Comparison of ENCODE assay signal across 28 cellular contexts in genomic region chr12:9095322-9095721, GRCh38.
"Had no signal": no experiment of that assay in that cellular context is flagged by ENCODE, and none has a peak within 500 bp of the region (broad histone marks: within the 10 kb centered on the region; RNA-seq: fewer than 3 reads in every experiment).

No MANE protein-coding gene starts in this region.

- FAIRE-seq: pancreas had no signal

- H3K36me3 ChIP-seq: neutrophil, pancreas, prostate gland had no signal

- H3K27me3 ChIP-seq: neutrophil, pancreas, spleen, suprapubic skin, testis, tibial artery, transverse colon, upper lobe of right lung, vagina had no signal

- DNase-seq: naive thymus-derived CD4-positive, alpha-beta T cell; natural killer cell; nucleus accumbens; pancreas; retina; right cardiac atrium; spleen; stimulated activated CD4-positive, alpha-beta T cell treated with anti-CD3 and anti-CD28 coated beads, Interleukin-12 subunit alpha, Interleukin-12 subunit beta, amount 100 ng/mL, for 4 hours; stimulated activated CD4-positive, alpha-beta T cell treated with anti-CD3 and anti-CD28 coated beads, Interleukin-1b, Interleukin-23, amount 100 ng/mL, for 48 hours; stimulated activated CD4-positive, alpha-beta T cell treated with anti-CD3 and anti-CD28 coated beads, Interleukin-4, amount 100 ng/mL, for 1 hour; stimulated activated CD4-positive, alpha-beta T cell treated with anti-CD3 and anti-CD28 coated beads, Interleukin-4, amount 100 ng/mL, for 4 hours; stimulated activated CD8-positive, alpha-beta memory T cell treated with anti-CD3 and anti-CD28 coated beads, Interleukin-4, amount 100 ng/mL, for 48 hours; stimulated activated naive CD4-positive, alpha-beta T cell; stimulated activated naive CD8-positive, alpha-beta T cell treated with anti-CD3 and anti-CD28 coated beads, Interleukin-15, amount 100 ng/mL, for 72 hours; stimulated activated naive CD8-positive, alpha-beta T cell treated with anti-CD3 and anti-CD28 coated beads, Interleukin-15, Interleukin-2, amounts not matched to agents 100 U/mL and 50 U/mL, for 24 hours; substantia nigra; testis; tibial artery; transverse colon; upper lobe of right lung had no signal

- H3K4me1 ChIP-seq: pancreas, prostate gland, suprapubic skin, testis, tibial artery, transverse colon, upper lobe of right lung, vagina had no signal

- H3K4me3 ChIP-seq: pancreas, prostate gland, skin epidermis, smooth muscle cell, spleen, suprapubic skin, testis, tibial artery, transverse colon, upper lobe of right lung, vagina had no signal

- ATAC-seq: naive thymus-derived CD4-positive, alpha-beta T cell; natural killer cell; pancreas; right cardiac atrium; sciatic nerve; stimulated activated memory B cell treated with anti-CD40 and anti-IgM and Interleukin-4, amounts not matched to agents 10 μg/mL and 1 μg/mL and 100 μg/mL, for 72 hours; stimulated activated naive CD8-positive, alpha-beta T cell treated with anti-CD3 and anti-CD28 coated beads, Interleukin-15, amount 100 ng/mL, for 72 hours; stimulated activated naive CD8-positive, alpha-beta T cell treated with anti-CD3 and anti-CD28 coated beads, Interleukin-15, Interleukin-2, amounts not matched to agents 100 U/mL and 50 U/mL, for 24 hours; upper lobe of right lung had no signal

- H3K27ac ChIP-seq: neutrophil, pancreas, prostate gland, skin epidermis, spleen, suprapubic skin, testis, tibial artery, transverse colon, upper lobe of right lung, vagina had no signal

- H3K9me3 ChIP-seq: neutrophil, pancreas, prostate gland, spleen, suprapubic skin, testis, tibial artery, transverse colon, upper lobe of right lung, vagina had no signal
